ENCODE assay signal across 1 cellular context in genomic region chr11:48099916-48100446, GRCh38.
A peak's percentile ranks its signal among the peaks of the same experiment; 100 is the strongest.
TF ChIP-seq lines count a peak whose summit lies in the region.

No MANE protein-coding gene starts in this region.

TF ChIP-seq in K562, 482 proteins besides CTCF, POLR2A, EP300 and RAD21 (continued from another document):
- TF ChIP-seq, protein P1, sequence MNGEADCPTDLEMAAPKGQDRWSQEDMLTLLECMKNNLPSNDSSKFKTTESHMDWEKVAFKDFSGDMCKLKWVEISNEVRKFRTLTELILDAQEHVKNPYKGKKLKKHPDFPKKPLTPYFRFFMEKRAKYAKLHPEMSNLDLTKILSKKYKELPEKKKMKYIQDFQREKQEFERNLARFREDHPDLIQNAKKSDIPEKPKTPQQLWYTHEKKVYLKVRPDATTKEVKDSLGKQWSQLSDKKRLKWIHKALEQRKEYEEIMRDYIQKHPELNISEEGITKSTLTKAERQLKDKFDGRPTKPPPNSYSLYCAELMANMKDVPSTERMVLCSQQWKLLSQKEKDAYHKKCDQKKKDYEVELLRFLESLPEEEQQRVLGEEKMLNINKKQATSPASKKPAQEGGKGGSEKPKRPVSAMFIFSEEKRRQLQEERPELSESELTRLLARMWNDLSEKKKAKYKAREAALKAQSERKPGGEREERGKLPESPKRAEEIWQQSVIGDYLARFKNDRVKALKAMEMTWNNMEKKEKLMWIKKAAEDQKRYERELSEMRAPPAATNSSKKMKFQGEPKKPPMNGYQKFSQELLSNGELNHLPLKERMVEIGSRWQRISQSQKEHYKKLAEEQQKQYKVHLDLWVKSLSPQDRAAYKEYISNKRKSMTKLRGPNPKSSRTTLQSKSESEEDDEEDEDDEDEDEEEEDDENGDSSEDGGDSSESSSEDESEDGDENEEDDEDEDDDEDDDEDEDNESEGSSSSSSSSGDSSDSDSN (IDR thresholded peaks at IDR 0.05; ENCODE audit: borderline replicate concordance in 1 of 2, low read depth in 2 of 2, low read length in 2 of 2): 0 out of 4 replicates have a peak, but pooled peaks have one; percentile 44 to 48
- TF ChIP-seq, protein P2, sequence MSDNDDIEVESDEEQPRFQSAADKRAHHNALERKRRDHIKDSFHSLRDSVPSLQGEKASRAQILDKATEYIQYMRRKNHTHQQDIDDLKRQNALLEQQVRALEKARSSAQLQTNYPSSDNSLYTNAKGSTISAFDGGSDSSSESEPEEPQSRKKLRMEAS (CRISPR knock-in tag; IDR thresholded peaks at IDR 0.05): no peak
TF ChIP-seq in K562: peak in this region for 2.
